Comparison of ENCODE assay signal across 8 cellular contexts in genomic region chr6:30212865-30213653, GRCh38. TPM values are rescaled to one million over a fixed set of nuclear protein-coding genes. Genes with fewer than 3 reads are reported as not detected.
DNase-seq lines count a peak whose midpoint lies in the region; TF ChIP-seq lines count a peak whose summit lies in the region.

TRIM26 (minus strand) TSS chr6:30213406; CDS start chr6:30199103, 14,303 bp downstream.

- H3K4me1 ChIP-seq in neuron (ENCODE audit: insufficient read depth, low read length) (peaks cover 27% of the 10 kb centered on the region), subcutaneous abdominal adipose tissue (ENCODE audit: control insufficient read depth in 5 of 5, insufficient read depth in 5 of 5, low read length in 5 of 5) (peaks cover 8 to 39% (median 37%) of the 10 kb centered on the region in 5 donors)

- H3K36me3 ChIP-seq in neuron (ENCODE audit: insufficient read depth, low read length): no peaks in the 10 kb centered on the region
- peaks cover 0 to 3% (median 0%) of the 10 kb centered on the region in 5 donors for H3K36me3 ChIP-seq in subcutaneous abdominal adipose tissue (ENCODE audit: control insufficient read depth in 5 of 5, insufficient read depth in 5 of 5, low read length in 5 of 5)

- no peaks in the 10 kb centered on the region for H3K9me3 ChIP-seq in neuron (ENCODE audit: low read length)
- no peaks in the 10 kb centered on the region for H3K9me3 ChIP-seq in subcutaneous abdominal adipose tissue (ENCODE audit: control insufficient read depth in 5 of 5, low read length in 5 of 5)

- peak within 1 kb of the TSS; percentile 88 for H3K4me3 ChIP-seq in neuron (ENCODE audit: low read length)
- H3K4me3 ChIP-seq in subcutaneous abdominal adipose tissue (ENCODE audit: low read depth in 1 of 5, low read length in 5 of 5): peak within 1 kb of the TSS; percentile 90 to 99 (median 95)

- no peaks in the 10 kb centered on the region for H3K27me3 ChIP-seq in neuron (ENCODE audit: insufficient read depth, low read length)
- H3K27me3 ChIP-seq in subcutaneous abdominal adipose tissue (ENCODE audit: control insufficient read depth in 5 of 5, insufficient read depth in 4 of 5, low read length in 5 of 5): no peaks in the 10 kb centered on the region

- peak within 1 kb of the TSS; percentile 78 to 99 (median 95) for H3K9ac ChIP-seq in subcutaneous abdominal adipose tissue (ENCODE audit: low read length in 5 of 5)

- peak; percentile 92 for DNase-seq in GF-D8 (lab: John Stamatoyannopoulos, UW)
- DNase-seq in HEK293T (ENCODE audit: extremely low spot score): peak; percentile 96
- peak; percentile 96 for DNase-seq in MV-4-11 (lab: John Stamatoyannopoulos, UW)
- peak; percentile 98 for DNase-seq in SK-MEL-5 (ENCODE audit: low read depth, low spot score)
- DNase-seq in activated naive CD4-positive, alpha-beta T cell treated with Interleukin-2 at 50 U/mL for 16 hours: peak; percentile 97
- DNase-seq in foreskin melanocyte: peak; percentile 95

- CTCF ChIA-PET in HEK293T (lab: Yijun Ruan, JAX): no interaction called here

- in situ Hi-C loops in SK-MEL-5 (cut with HindIII; ENCODE audit: low pct_unique_long_range_greater_than_20kb, low sequenced_read_pairs): no loop called here

- POLR2A ChIA-PET in HEK293T (lab: Yijun Ruan, JAX): interaction anchor here (0.7 to 2.3 kb wide), 12 partner anchors 9 to 152 kb away, joined by 3 to 17 read pairs (median 5); partner anchors contain the start of genes POLR1H, PPP1R11 and TRIM39

- H3K27ac ChIP-seq in subcutaneous abdominal adipose tissue (ENCODE audit: low read depth, low read length): peak within 1 kb of the TSS; percentile 99

- H2AFZ ChIP-seq in neuron (ENCODE audit: low read depth, low read length): peak within 1 kb of the TSS; percentile 73

TF ChIP-seq in HEK293T, 16 proteins besides CTCF, POLR2A, EP300 and RAD21:
- no peak for TF ChIP-seq LEF1 (IDR thresholded peaks at IDR 0.05; ENCODE audit: borderline replicate concordance)
- no peak for TF ChIP-seq PKNOX1 (IDR thresholded peaks at IDR 0.05)
- TF ChIP-seq FOXK2 (IDR thresholded peaks at IDR 0.05): no peak
- no peak for TF ChIP-seq BHLHE40 (IDR thresholded peaks at IDR 0.05; ENCODE audit: borderline replicate concordance)
- TF ChIP-seq TARDBP (IDR thresholded peaks at IDR 0.05): no peak
- TF ChIP-seq CTBP1 (IDR thresholded peaks at IDR 0.05; ENCODE audit: borderline replicate concordance): no peak
- no peak for TF ChIP-seq L3MBTL2 (conservative IDR thresholded peaks at IDR 0.05)
- TF ChIP-seq SUZ12 (IDR thresholded peaks at IDR 0.05): no peak
- no peak for TF ChIP-seq ZNF384 (IDR thresholded peaks at IDR 0.05)

RNA-seq across cellular contexts. Expression of gene TRIM26, which starts in this region (rescaled TPM):
- 24.7 and 25.0 TPM in 2 replicates for total RNA-seq in SK-MEL-5 (2014; rRNA removed; shearing (Covaris generic))
- polyA plus RNA-seq in SK-MEL-5 (2015; cell fraction: cytosol; rRNA removed): 37.3 and 39.6 TPM in 2 replicates
- polyA plus RNA-seq in SK-MEL-5 (2015; cell fraction: nucleus; rRNA removed): 27.4 and 32.8 TPM in 2 replicates

Comparison
In these comparisons a context has a peak if more than half of its experiments do, and no peak if none do; other contexts are left out.
1. Peak in every context shown above with its lines: DNase-seq, H3K4me3 ChIP-seq and H3K27ac ChIP-seq.